ENCODE assay signal across 8 cellular contexts in genomic region chr20:57657537-57658446, GRCh38. TPM values are rescaled to one million over a fixed set of nuclear protein-coding genes. Genes with fewer than 3 reads are reported as not detected.
DNase-seq lines count a peak whose midpoint lies in the region.

No MANE protein-coding gene starts in this region.

- no peaks in the 10 kb centered on the region for H3K36me3 ChIP-seq in thymus (ENCODE audit: control insufficient read depth, insufficient read depth)

- no peak overlapping the region for H3K4me3 ChIP-seq in thymus (ENCODE audit: low read length)

- 69% methylated on average over 36 of the region's 36 CpGs for WGBS in thymus

- H3K27me3 ChIP-seq in thymus (ENCODE audit: control insufficient read depth, insufficient read depth) = no peaks in the 10 kb centered on the region

- peaks cover 12% of the 10 kb centered on the region for H3K4me1 ChIP-seq in thymus (ENCODE audit: control insufficient read depth, insufficient read depth, low read length)

- H3K27ac ChIP-seq in thymus (ENCODE audit: low read depth) = peak overlapping the region; percentile 55

- no peaks in the 10 kb centered on the region for H3K9me3 ChIP-seq in thymus (ENCODE audit: control insufficient read depth)

- DNase-seq in NCI-H1417 (lab: John Stamatoyannopoulos, UW) (peak in 2 of 3 experiments; percentile 47 to 70), NCI-H1417 treated with DMSO at 0.1 percent for 48 hours (lab: John Stamatoyannopoulos, UW) (no peak), kidney tubule cell (ENCODE audit: low spot score) (peak; percentile 26), NCI-H1694 (lab: John Stamatoyannopoulos, UW) (no peak), NCI-H774 (lab: John Stamatoyannopoulos, UW) (no peak), NCI-H146 treated with DMSO at 0.1 percent for 48 hours (lab: John Stamatoyannopoulos, UW; ENCODE audit: unreplicated experiment) (no peak)
- peak; percentile 16 for DNase-seq in activated gamma-delta T cell treated with anti-CD3 and anti-CD28 coated beads, Interleukin-2, amount 50 U/mL, for 16 hours (ENCODE audit: low read depth)

RNA-seq across cellular contexts. Expression of gene ZBP1, which starts 37.6 kb away (rescaled TPM):
- 3.4 TPM for polyA plus RNA-seq in thymus

RNA-seq across cellular contexts. Expression of gene PMEPA1, which starts 52.0 kb away (rescaled TPM):
- 5.1 TPM for polyA plus RNA-seq in thymus

Comparison
In these comparisons a context has a peak if more than half of its experiments do, and no peak if none do; other contexts are left out.
1. DNase-seq: peak in NCI-H1417 (2 of 3), activated gamma-delta T cell treated with anti-CD3 and anti-CD28 coated beads, Interleukin-2, amount 50 U/mL, for 16 hours (single experiment) and kidney tubule cell (single experiment); none in NCI-H1417 treated with DMSO at 0.1 percent for 48 hours (single experiment), NCI-H1694 (single experiment), NCI-H774 (single experiment) and NCI-H146 treated with DMSO at 0.1 percent for 48 hours (single experiment).